Comparison of ENCODE assay signal across 28 cellular contexts in genomic region chr1:43460988-43461693, GRCh38. TPM values are rescaled to one million over a fixed set of nuclear protein-coding genes. Genes with fewer than 3 reads are reported as not detected.
DNase-seq lines count a peak whose midpoint lies in the region; ATAC-seq lines count a peak whose summit lies in the region.
"Had no signal": no experiment of that assay in that cellular context is flagged by ENCODE, and none has a peak within 500 bp of the region (broad histone marks: within the 10 kb centered on the region; RNA-seq: fewer than 3 reads in every experiment).

No MANE protein-coding gene starts in this region.

- DNase-seq in AG20443 (ENCODE audit: low spot score) (peak; percentile 3), M059J (ENCODE audit: low read depth) (peak; percentile 55), amniotic epithelial cell (ENCODE audit: low read depth) (peak; percentile 74), left lobe of liver (ENCODE audit: low spot score) (no peak), GOT3 (lab: John Stamatoyannopoulos, UW) (no peak), GM03348 (ENCODE audit: low spot score) (no peak)
- DNase-seq in activated naive CD4-positive, alpha-beta T cell treated with anti-CD3 and anti-CD28 coated beads, Interleukin-2, amount 10 ng/mL, durations not matched to agents 7 days and 5 days, result no peak
- DNase-seq: activated effector memory CD4-positive, alpha-beta T cell treated with anti-CD3 and anti-CD28 coated beads, Interleukin-2, amount 50 U/mL, for 16 hours; activated T-cell treated with anti-CD3 and anti-CD28 coated beads for 4 hours; BE2C; DMS79; GDM1; heart left ventricle; Karpas-422; NCI-H1048; NCI-H1694 treated with DMSO at 0.1 percent for 48 hours; NCI-H345; NCI-H774; PC-3; posterior cingulate gyrus; right cardiac atrium; SK-N-SH; spleen; T-helper 2 cell had no signal

- no peaks in the 10 kb centered on the region for H3K9me3 Mint-ChIP-seq in activated naive CD4-positive, alpha-beta T cell treated with anti-CD3 and anti-CD28 coated beads, Interleukin-2, amount 10 ng/mL, durations not matched to agents 7 days and 5 days
- H3K9me3 Mint-ChIP-seq: type B pancreatic cell had no signal

- peaks cover 4% of the 10 kb centered on the region for H3K4me1 Mint-ChIP-seq in activated naive CD4-positive, alpha-beta T cell treated with anti-CD3 and anti-CD28 coated beads, Interleukin-2, amount 10 ng/mL, durations not matched to agents 7 days and 5 days
- H3K4me1 Mint-ChIP-seq: memory B cell had no signal

- no peak overlapping the region for H3K27ac Mint-ChIP-seq in activated naive CD4-positive, alpha-beta T cell treated with anti-CD3 and anti-CD28 coated beads, Interleukin-2, amount 10 ng/mL, durations not matched to agents 7 days and 5 days
- H3K27ac Mint-ChIP-seq: brain, memory B cell, type B pancreatic cell had no signal

- CTCF ChIA-PET in activated naive CD4-positive, alpha-beta T cell treated with anti-CD3 and anti-CD28 coated beads, Interleukin-2, amount 10 ng/mL, durations not matched to agents 7 days and 5 days (lab: Charles Lee), result no interaction called here

- no peak overlapping the region for H3K4me3 Mint-ChIP-seq in activated naive CD4-positive, alpha-beta T cell treated with anti-CD3 and anti-CD28 coated beads, Interleukin-2, amount 10 ng/mL, durations not matched to agents 7 days and 5 days
- H3K4me3 Mint-ChIP-seq: brain, memory B cell, type B pancreatic cell had no signal

- ATAC-seq in left lobe of liver (peak; percentile 51), HG03521 (IDR thresholded peaks at IDR 0.05; ENCODE audit: unreplicated experiment) (no peak)
- ATAC-seq: heart left ventricle, PC-3, right cardiac atrium had no signal

- H3K27me3 Mint-ChIP-seq in activated naive CD4-positive, alpha-beta T cell treated with anti-CD3 and anti-CD28 coated beads, Interleukin-2, amount 10 ng/mL, durations not matched to agents 7 days and 5 days, result peaks cover 28% of the 10 kb centered on the region

- no peaks in the 10 kb centered on the region for H3K36me3 Mint-ChIP-seq in activated naive CD4-positive, alpha-beta T cell treated with anti-CD3 and anti-CD28 coated beads, Interleukin-2, amount 10 ng/mL, durations not matched to agents 7 days and 5 days
- H3K36me3 Mint-ChIP-seq: brain, memory B cell, type B pancreatic cell had no signal

RNA-seq across cellular contexts. Expression of gene HYI, which starts 7.4 kb away (rescaled TPM):
- total RNA-seq in M059J (2014; rRNA removed; shearing (Covaris generic)), result 43.7 and 50.9 TPM in 2 replicates
- total RNA-seq in left lobe of liver, result 47.1 TPM

Comparison
In these comparisons a context has a peak if more than half of its experiments do, and no peak if none do; other contexts are left out.
1. DNase-seq: peak in AG20443 (single experiment), M059J (single experiment) and amniotic epithelial cell (single experiment); none in left lobe of liver (single experiment), GOT3 (single experiment), activated naive CD4-positive, alpha-beta T cell treated with anti-CD3 and anti-CD28 coated beads, Interleukin-2, amount 10 ng/mL, durations not matched to agents 7 days and 5 days (single experiment) and GM03348 (single experiment).